ENCODE assay signal across 21 cellular contexts in the genomic region with DNA sequence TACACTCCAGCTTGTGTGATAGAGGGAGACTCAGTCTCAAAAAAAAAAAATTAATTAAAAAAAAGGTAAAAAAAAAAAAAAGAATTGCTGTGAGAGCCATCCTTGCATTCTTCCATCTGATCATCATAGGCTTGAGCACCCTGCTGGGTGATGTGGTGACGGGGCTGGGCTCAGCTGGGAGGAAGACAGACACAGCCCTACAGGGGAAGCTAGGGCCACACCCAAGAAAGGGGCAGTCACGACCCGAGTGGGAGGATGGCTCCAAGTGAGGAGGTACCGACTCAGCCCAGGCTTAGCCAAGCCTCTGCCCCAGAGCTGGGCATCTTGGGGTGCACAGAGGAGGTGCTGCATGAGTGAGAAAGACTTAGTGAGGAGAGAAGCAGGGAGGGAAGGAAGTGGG.
"Had no signal": no experiment of that assay in that cellular context is flagged by ENCODE, and none has a peak within 500 bp of the region (broad histone marks: within the 10 kb centered on the region; RNA-seq: fewer than 3 reads in every experiment).

No MANE protein-coding gene starts in this region.

- H3K36me3 ChIP-seq: colonic mucosa, ovary, right atrium auricular region, thyroid gland, upper lobe of left lung had no signal

- DNase-seq: cerebellar nuclear complex; colonic mucosa; effector CD4-positive, alpha-beta T cell; endodermal cell; erythroblast; foreskin keratinocyte; head of caudate nucleus; left colon; left ventricle myocardium superior; mesenchymal stem cell; midbrain; nephron progenitor cell; ovary; small intestine; stimulated activated CD4-positive, alpha-beta T cell treated with anti-CD3 and anti-CD28 coated beads, Interleukin-2, amount 100 ng/mL, for 48 hours; stimulated activated naive CD4-positive, alpha-beta T cell treated with Interleukin-2 at 50 U/mL for 16 hours; thyroid gland; upper lobe of left lung had no signal

- H3K27me3 ChIP-seq: colonic mucosa, hepatocyte, ovary, right atrium auricular region, thyroid gland, upper lobe of left lung had no signal

- H3K4me1 Mint-ChIP-seq: endodermal cell had no signal

- H3K9me3 ChIP-seq: colonic mucosa, ovary, right atrium auricular region, thyroid gland, upper lobe of left lung had no signal

- H3K4me1 ChIP-seq: colonic mucosa, foreskin keratinocyte, thyroid gland had no signal

- H3K4me3 Mint-ChIP-seq: endodermal cell, nephron progenitor cell had no signal

- H2AFZ ChIP-seq: hepatocyte had no signal

- H3K4me3 ChIP-seq: colonic mucosa, hepatocyte, lung, ovary, right atrium auricular region, thyroid gland, upper lobe of left lung had no signal

- H3K27ac Mint-ChIP-seq: endodermal cell, nephron progenitor cell had no signal

- ATAC-seq: foreskin keratinocyte, left colon, left ventricle myocardium superior had no signal

- H3K4me2 ChIP-seq: hepatocyte had no signal

- H3K9me3 Mint-ChIP-seq: endodermal cell had no signal

- H3K79me2 ChIP-seq: hepatocyte had no signal

- H3K27ac ChIP-seq: colonic mucosa, foreskin keratinocyte, hepatocyte, ovary, right atrium auricular region, thyroid gland, upper lobe of left lung had no signal
